ENCODE assay signal across 26 cellular contexts in genomic region chr1:231235526-231235925, GRCh38. TPM values are rescaled to one million over a fixed set of nuclear protein-coding genes. Genes with fewer than 3 reads are reported as not detected.
DNase-seq lines count a peak whose midpoint lies in the region; ATAC-seq, FAIRE-seq and TF ChIP-seq lines count a peak whose summit lies in the region.
"Had no signal": no experiment of that assay in that cellular context is flagged by ENCODE, and none has a peak within 500 bp of the region (broad histone marks: within the 10 kb centered on the region; RNA-seq: fewer than 3 reads in every experiment).

No MANE protein-coding gene starts in this region.

- 97% methylated on average over 3 of the region's 3 CpGs for WGBS in hepatocyte (ENCODE audit: low lambda C conversion rate, missing lambda C conversion rate)
- 90% methylated on average over 3 of the region's 3 CpGs for WGBS in prostate gland
- WGBS in small intestine, 3 donors = 86 to 95% (median 93%) methylated on average over 3 of the region's 3 CpGs
- 96% methylated on average over 3 of the region's 3 CpGs for WGBS in mammary epithelial cell (ENCODE audit: low coverage, missing lambda C conversion rate)

- H3K4me1 ChIP-seq in Caco-2 (peaks cover 68% of the 10 kb centered on the region), hepatocyte (ENCODE audit: insufficient read depth) (peaks cover 41% of the 10 kb centered on the region), prostate gland (replicated peaks) (no peaks in the 10 kb centered on the region), small intestine (ENCODE audit: control insufficient read depth in 2 of 2, insufficient read depth in 1 of 2, low read depth in 1 of 2, low read length in 1 of 2) (peaks cover 6 to 22% of the 10 kb centered on the region in 2 donors), mammary epithelial cell (ENCODE audit: insufficient read depth, low read length) (peaks cover 6% of the 10 kb centered on the region)

- no peaks in the 10 kb centered on the region for H3K27me3 Mint-ChIP-seq in Caco-2 (ENCODE audit: insufficient read depth, unreplicated experiment)
- H3K27me3 Mint-ChIP-seq in activated CD8-positive, alpha-beta T cell treated with anti-CD3 and anti-CD28 coated beads, Interleukin-2, amount 10 ng/mL, durations not matched to agents 7 days and 5 days (ENCODE audit: low read depth) = no peaks in the 10 kb centered on the region
- H3K27me3 Mint-ChIP-seq: B cell had no signal

- POLR2A ChIA-PET in Caco-2 (lab: Charles Lee) = no interaction called here
- POLR2A ChIA-PET in activated CD8-positive, alpha-beta T cell treated with anti-CD3 and anti-CD28 coated beads, Interleukin-2, amount 10 ng/mL, durations not matched to agents 7 days and 5 days (lab: Charles Lee) = interaction anchor here (0.5 kb wide), 1 partner anchor 1520 kb away, joined by 3 read pairs; no protein-coding TSS in a partner anchor

- peaks cover 55% of the 10 kb centered on the region for H3K4me1 Mint-ChIP-seq in Caco-2 (ENCODE audit: low read depth, unreplicated experiment)
- H3K4me1 Mint-ChIP-seq in activated CD8-positive, alpha-beta T cell treated with anti-CD3 and anti-CD28 coated beads, Interleukin-2, amount 10 ng/mL, durations not matched to agents 7 days and 5 days (ENCODE audit: low read depth) = peaks cover 35% of the 10 kb centered on the region

- FAIRE-seq in small intestine (lab: Jason Lieb, UNC) = no peak
- FAIRE-seq: GM12891, H54, RCC 7860 had no signal

- TF ChIP-seq CTCF in Caco-2 (IDR thresholded peaks at IDR 0.05; ENCODE audit: insufficient read depth in 1 of 2, low read depth in 1 of 2, low read length in 1 of 2, severe bottlenecking in 1 of 2, unreplicated experiment in 1 of 2) = no peak
- no peak for TF ChIP-seq CTCF in hepatocyte (IDR thresholded peaks at IDR 0.05; ENCODE audit: poor library complexity)
- no peak for TF ChIP-seq CTCF in prostate gland (IDR thresholded peaks at IDR 0.05)
- TF ChIP-seq CTCF in mammary epithelial cell (conservative IDR thresholded peaks at IDR 0.05 in 1 of 2, IDR thresholded peaks at IDR 0.05 in 1 of 2; ENCODE audit: extremely low read depth in 1 of 2, insufficient read depth in 1 of 2, low read depth in 1 of 2, low read length in 2 of 2) = no peak

- H3K36me3 ChIP-seq in Caco-2 (ENCODE audit: control insufficient read depth, insufficient read depth, low read length) = peaks cover 2% of the 10 kb centered on the region; the same call in 1 of the 2 replicates
- no peaks in the 10 kb centered on the region for H3K36me3 ChIP-seq in hepatocyte (replicated peaks; ENCODE audit: insufficient read depth, low read depth)
- no peaks in the 10 kb centered on the region for H3K36me3 ChIP-seq in prostate gland
- H3K36me3 ChIP-seq in small intestine (ENCODE audit: control insufficient read depth in 2 of 2, insufficient read depth in 2 of 2, low read length in 2 of 2) = peaks cover 11% of the 10 kb centered on the region in 2 donors
- H3K36me3 ChIP-seq in mammary epithelial cell (ENCODE audit: insufficient read depth, low read length) = peaks cover 15% of the 10 kb centered on the region

- CTCF ChIA-PET in Caco-2 (lab: Charles Lee) (no interaction called here), mammary epithelial cell (lab: Charles Lee; ENCODE audit: low non-redundant PET) (no interaction called here)
- CTCF ChIA-PET in activated CD8-positive, alpha-beta T cell treated with anti-CD3 and anti-CD28 coated beads, Interleukin-2, amount 10 ng/mL, durations not matched to agents 7 days and 5 days (lab: Charles Lee) = no interaction called here

- no peak for ATAC-seq in activated CD8-positive, alpha-beta T cell treated with anti-CD3 and anti-CD28 coated beads, Interleukin-2, amount 10 ng/mL, durations not matched to agents 7 days and 5 days
- ATAC-seq in GM18511 (IDR thresholded peaks at IDR 0.05; ENCODE audit: unreplicated experiment) = no peak
- ATAC-seq: CD8-positive, alpha-beta T cell had no signal

- no peaks in the 10 kb centered on the region for H3K9me3 Mint-ChIP-seq in Caco-2 (ENCODE audit: unreplicated experiment)
- no peaks in the 10 kb centered on the region for H3K9me3 Mint-ChIP-seq in activated CD8-positive, alpha-beta T cell treated with anti-CD3 and anti-CD28 coated beads, Interleukin-2, amount 10 ng/mL, durations not matched to agents 7 days and 5 days (ENCODE audit: insufficient read depth)
- H3K9me3 Mint-ChIP-seq: CD8-positive, alpha-beta T cell had no signal

- no peaks in the 10 kb centered on the region for H4K20me1 ChIP-seq in hepatocyte (ENCODE audit: insufficient read depth, poor library complexity, severe bottlenecking)
- no peaks in the 10 kb centered on the region for H4K20me1 ChIP-seq in mammary epithelial cell (ENCODE audit: insufficient read depth, low read length)

- H3K9ac ChIP-seq in mammary epithelial cell (ENCODE audit: insufficient read depth, low read length) = no peak overlapping the region

- H3K27ac Mint-ChIP-seq in Caco-2 (ENCODE audit: unreplicated experiment) = peak overlapping the region; percentile 80
- no peak overlapping the region for H3K27ac Mint-ChIP-seq in activated CD8-positive, alpha-beta T cell treated with anti-CD3 and anti-CD28 coated beads, Interleukin-2, amount 10 ng/mL, durations not matched to agents 7 days and 5 days
- H3K27ac Mint-ChIP-seq: B cell; CD8-positive, alpha-beta T cell had no signal

- H2AFZ ChIP-seq in hepatocyte (no peak overlapping the region), mammary epithelial cell (ENCODE audit: low read depth, low read length) (no peak overlapping the region)

- in situ Hi-C loops in mammary epithelial cell (cut with MboI; ENCODE audit: low sequenced_read_pairs in 2 of 2) = loop anchor here in 1 of 2 donors (25.0 kb wide), 1 partner anchor 377 kb away; no protein-coding TSS in a partner anchor

- H3K36me3 Mint-ChIP-seq in Caco-2 (ENCODE audit: insufficient read depth, unreplicated experiment) = peaks cover 65% of the 10 kb centered on the region
- H3K36me3 Mint-ChIP-seq in activated CD8-positive, alpha-beta T cell treated with anti-CD3 and anti-CD28 coated beads, Interleukin-2, amount 10 ng/mL, durations not matched to agents 7 days and 5 days (ENCODE audit: low read depth) = peaks cover 58% of the 10 kb centered on the region

- dilution Hi-C loops in mammary epithelial cell (cut with HindIII; ENCODE audit: low sequenced_read_pairs) = no loop called here

- H3K9me2 ChIP-seq in hepatocyte (replicated peaks; ENCODE audit: insufficient read depth) = no peaks in the 10 kb centered on the region

- no TSS peak for BruUV-seq in Caco-2 (replicated peaks; lab: Mats Ljungman, UMichigan)
- BruUV-seq in mammary epithelial cell (replicated peaks; lab: Mats Ljungman, UMichigan) = no TSS peak

- H3K4me3 Mint-ChIP-seq in Caco-2 (ENCODE audit: unreplicated experiment) = no peak overlapping the region
- no peak overlapping the region for H3K4me3 Mint-ChIP-seq in activated CD8-positive, alpha-beta T cell treated with anti-CD3 and anti-CD28 coated beads, Interleukin-2, amount 10 ng/mL, durations not matched to agents 7 days and 5 days
- H3K4me3 Mint-ChIP-seq: B cell; CD8-positive, alpha-beta T cell had no signal

- DNase-seq in Caco-2 (no peak), hepatocyte (ENCODE audit: low spot score) (no peak), prostate gland (ENCODE audit: low spot score) (no peak), small intestine (no peak), mammary epithelial cell (no peak)
- DNase-seq in activated CD8-positive, alpha-beta memory T cell treated with anti-CD3 and anti-CD28 coated beads, Interleukin-2, amount 50 U/mL, for 48 hours = no peak
- DNase-seq in activated CD8-positive, alpha-beta T cell treated with anti-CD3 and anti-CD28 coated beads, Interleukin-2, amount 10 ng/mL, durations not matched to agents 7 days and 5 days = no peak
- DNase-seq: CD8-positive, alpha-beta T cell; DMS 273 treated with DMSO at 0.1 percent for 48 hours; DMS79; EL; GF-D8; NCI-H1048; NCI-H1417 treated with DMSO at 0.1 percent for 48 hours; NCI-H1694 treated with DMSO at 0.1 percent for 48 hours; NCI-H2171; NCI-H226; NCI-H510A treated with DMSO at 0.1 percent for 48 hours; SIG-M5 had no signal

- H3K27me3 ChIP-seq in Caco-2 (replicated peaks; ENCODE audit: control insufficient read depth, insufficient read depth, low read length) (no peaks in the 10 kb centered on the region), hepatocyte (no peaks in the 10 kb centered on the region), prostate gland (replicated peaks; ENCODE audit: insufficient read depth) (no peaks in the 10 kb centered on the region), small intestine (ENCODE audit: control insufficient read depth in 2 of 2, insufficient read depth in 2 of 2, low read length in 2 of 2) (no peaks in the 10 kb centered on the region), mammary epithelial cell (ENCODE audit: insufficient read depth, low read length) (no peaks in the 10 kb centered on the region)

- intact Hi-C loops in Caco-2 (cut with micrococcal nuclease; ENCODE audit: unreplicated experiment) (loop anchor here (2.0 to 5.0 kb wide), 2 partner anchors 103 to 182 kb away; partner anchors contain the start of gene SPRTN), prostate gland (cut with DNase I) (no loop called here), mammary epithelial cell (cut with micrococcal nuclease) (no loop called here)

- H3K4me2 ChIP-seq in hepatocyte (peak overlapping the region; percentile 47), mammary epithelial cell (ENCODE audit: insufficient read depth, low read depth, low read length) (no peak overlapping the region)

- H3K79me2 ChIP-seq in hepatocyte (peaks cover 56% of the 10 kb centered on the region), mammary epithelial cell (ENCODE audit: insufficient read depth, low read length) (peaks cover 58% of the 10 kb centered on the region)

- H3K27ac ChIP-seq in hepatocyte (peak overlapping the region; percentile 96), prostate gland (peak overlapping the region; percentile 4 to 42), small intestine (ENCODE audit: low read depth in 1 of 2, low read length in 1 of 2) (peak overlapping the region; percentile 44 to 45), mammary epithelial cell (ENCODE audit: insufficient read depth, low read depth, low read length) (no peak overlapping the region)
- H3K27ac ChIP-seq: C4-2B, HL-60 had no signal

- H3K4me3 ChIP-seq in Caco-2 (ENCODE audit: low read depth, low read length) = no peak overlapping the region
- no peak overlapping the region for H3K4me3 ChIP-seq in hepatocyte
- no peak overlapping the region for H3K4me3 ChIP-seq in prostate gland
- H3K4me3 ChIP-seq in small intestine (ENCODE audit: low read depth in 1 of 2, low read length in 2 of 2) = no peak overlapping the region
- no peak overlapping the region for H3K4me3 ChIP-seq in mammary epithelial cell (replicated peaks in 1 of 3; ENCODE audit: insufficient read depth in 1 of 3, low read depth in 2 of 3, low read length in 3 of 3)

- TF ChIP-seq POLR2A in prostate gland (IDR thresholded peaks at IDR 0.05) = no peak

- no peaks in the 10 kb centered on the region for H3K9me3 ChIP-seq in Caco-2
- no peaks in the 10 kb centered on the region for H3K9me3 ChIP-seq in hepatocyte (ENCODE audit: low read depth)
- no peaks in the 10 kb centered on the region for H3K9me3 ChIP-seq in prostate gland
- H3K9me3 ChIP-seq in small intestine (ENCODE audit: control insufficient read depth, low read depth) = no peaks in the 10 kb centered on the region
- H3K9me3 ChIP-seq in mammary epithelial cell (replicated peaks; ENCODE audit: insufficient read depth, low read length) = no peaks in the 10 kb centered on the region

RNA-seq across cellular contexts. Expression of gene GNPAT, which starts 5.5 kb away (rescaled TPM):
- total RNA-seq in Caco-2 (2022) = 64.4 and 72.8 TPM in 2 replicates
- total RNA-seq in hepatocyte = 63.9 and 71.6 TPM in 2 replicates
- polyA plus RNA-seq in hepatocyte = 38.2 and 40.8 TPM in 2 replicates
- 10 to 100 TPM; 40.6 to 45.2 TPM for total RNA-seq in prostate gland
- 10 to 100 TPM; 43.4 to 68.4 (median 44.9) TPM for polyA plus RNA-seq in small intestine
- total RNA-seq in activated CD8-positive, alpha-beta T cell treated with anti-CD3 and anti-CD28 coated beads, Interleukin-2, amount 10 ng/mL, durations not matched to agents 7 days and 5 days = 10 to 100 TPM; 35.7 to 37.9 TPM
- total RNA-seq in mammary epithelial cell = 10 to 100 TPM; 29.5 to 52.2 TPM
- 23.0 TPM for polyA plus RNA-seq in mammary epithelial cell
- 58.7 TPM for polyA minus RNA-seq in mammary epithelial cell
